Comparison of ENCODE assay signal across 9 cellular contexts in genomic region chr19:18762125-18763023, GRCh38. TPM values are rescaled to one million over a fixed set of nuclear protein-coding genes. Genes with fewer than 3 reads are reported as not detected.
DNase-seq lines count a peak whose midpoint lies in the region; ATAC-seq, FAIRE-seq and TF ChIP-seq lines count a peak whose summit lies in the region.
"Had no signal": no experiment of that assay in that cellular context is flagged by ENCODE, and none has a peak within 500 bp of the region (broad histone marks: within the 10 kb centered on the region; RNA-seq: fewer than 3 reads in every experiment).

No MANE protein-coding gene starts in this region.

- H3K9me3 ChIP-seq in SJCRH30 (replicated peaks) (no peaks in the 10 kb centered on the region), heart right ventricle (no peaks in the 10 kb centered on the region), skeletal muscle satellite cell (replicated peaks; ENCODE audit: low read length) (no peaks in the 10 kb centered on the region)

- ATAC-seq in heart right ventricle (peak; percentile 77 to 93 (median 86)), GM18517 (IDR thresholded peaks at IDR 0.05; ENCODE audit: unreplicated experiment) (no peak)

- no peak overlapping the region for H3K9ac ChIP-seq in skeletal muscle satellite cell (ENCODE audit: low read depth, low read length)

- peaks cover 43% of the 10 kb centered on the region for H3K4me1 ChIP-seq in SJCRH30
- peaks cover 8 to 20% (median 14%) of the 10 kb centered on the region in 9 donors for H3K4me1 ChIP-seq in heart right ventricle
- H3K4me1 ChIP-seq in skeletal muscle satellite cell (ENCODE audit: control insufficient read depth, insufficient read depth, low read length), result peaks cover 37% of the 10 kb centered on the region

- TF ChIP-seq CTCF in heart right ventricle (IDR thresholded peaks at IDR 0.05), result no peak

- peak overlapping the region; percentile 21 for H3K4me2 ChIP-seq in skeletal muscle satellite cell (ENCODE audit: low read length)

- peak; percentile 74 for FAIRE-seq in HTR-8/SVneo (lab: Jason Lieb, UNC)

- no peak for DNase-seq in HTR-8/SVneo (ENCODE audit: insufficient read length, low spot score)
- peak; percentile 76 to 83 for DNase-seq in SJCRH30
- peak; percentile 69 to 70 for DNase-seq in heart right ventricle
- no peak for DNase-seq in activated CD4-positive, alpha-beta T cell treated with anti-CD3 and anti-CD28 coated beads for 1 hour
- DNase-seq in activated CD4-positive, alpha-beta T cell treated with anti-CD3 and anti-CD28 coated beads, Interleukin-2, amount 50 U/mL, for 4 hours, result no peak
- DNase-seq in activated T-cell treated with anti-CD3 and anti-CD28 coated beads, Interleukin-2, amount 50 U/mL, for 1 hour, result no peak

- peak overlapping the region; percentile 29 for H3K4me3 ChIP-seq in SJCRH30
- peak overlapping the region in 2 of 10 donors; percentile 2 to 21 for H3K4me3 ChIP-seq in heart right ventricle
- H3K4me3 ChIP-seq in skeletal muscle satellite cell (ENCODE audit: low read length), result no peak overlapping the region

- H3K27ac ChIP-seq in SJCRH30 (0 out of 2 replicates have a peak overlapping the region, but pooled peaks have one; percentile 15), heart right ventricle (peak overlapping the region in 4 of 10 donors; percentile 10 to 50 (median 21))

- H3K36me3 ChIP-seq in SJCRH30 (no peaks in the 10 kb centered on the region), heart right ventricle (peaks cover 0 to 11% (median 0%) of the 10 kb centered on the region in 9 donors), skeletal muscle satellite cell (ENCODE audit: insufficient read depth, low read length) (no peaks in the 10 kb centered on the region)

- intact Hi-C loops in heart right ventricle (cut with DNase I), result no loop called here

- no peaks in the 10 kb centered on the region for H3K27me3 ChIP-seq in SJCRH30
- no peaks in the 10 kb centered on the region for H3K27me3 ChIP-seq in heart right ventricle
- H3K27me3 ChIP-seq in skeletal muscle satellite cell (ENCODE audit: control insufficient read depth, insufficient read depth, low read length), result no peaks in the 10 kb centered on the region

- 35 to 39% methylated on average over 35 of the region's 35 CpGs for WGBS in heart right ventricle, 2 donors

RNA-seq across cellular contexts. Expression of gene COMP, which starts 28.7 kb away (rescaled TPM):
- total RNA-seq in SJCRH30 (2014; rRNA removed; shearing (Covaris generic)), result not detected in 2 replicates
- total RNA-seq in heart right ventricle, result 1 to 10 TPM in 3 of 10 donors, under 1 TPM in 5, not detected in 2; 0.13 to 5.9 (median 0.43) TPM
- polyA plus RNA-seq in heart right ventricle, result 1 to 10 TPM in 1 of 2 donors, under 1 TPM in 1; 0.29 to 2.4 TPM
- 0.25 and 2.4 TPM in 2 replicates for total RNA-seq in skeletal muscle satellite cell (2012; rRNA removed)
- total RNA-seq: glomerular endothelial cell had no signal

Comparison
In these comparisons a context has a peak if more than half of its experiments do, and no peak if none do; other contexts are left out.
1. DNase-seq: peak in SJCRH30 (2 of 2) and heart right ventricle (2 of 2); none in HTR-8/SVneo (single experiment), activated CD4-positive, alpha-beta T cell treated with anti-CD3 and anti-CD28 coated beads for 1 hour (single experiment), activated CD4-positive, alpha-beta T cell treated with anti-CD3 and anti-CD28 coated beads, Interleukin-2, amount 50 U/mL, for 4 hours (0 of 2) and activated T-cell treated with anti-CD3 and anti-CD28 coated beads, Interleukin-2, amount 50 U/mL, for 1 hour (single experiment).